Comparison of ENCODE assay signal across 8 cellular contexts in genomic region chr20:46767127-46767761, GRCh38. TPM values are rescaled to one million over a fixed set of nuclear protein-coding genes. Genes with fewer than 3 reads are reported as not detected.
A peak's percentile ranks its signal among the peaks of the same experiment; 100 is the strongest.
DNase-seq lines count a peak whose midpoint lies in the region; TF ChIP-seq lines count a peak whose summit lies in the region.

No MANE protein-coding gene starts in this region.

- H3K4me3 ChIP-seq in KMS-11 (IDR thresholded peaks at IDR 0.05; ENCODE audit: insufficient read depth, low read depth, low read length) (no peak overlapping the region), fibroblast of lung (replicated peaks in 1 of 4; ENCODE audit: control extremely low read depth in 1 of 4, insufficient read depth in 1 of 4, low read depth in 3 of 4, low read length in 4 of 4) (no peak overlapping the region), stomach (no peak overlapping the region), ovary (no peak overlapping the region)

- no peaks in the 10 kb centered on the region for H3K79me2 ChIP-seq in KMS-11 (ENCODE audit: insufficient read depth, low read depth)
- H3K79me2 ChIP-seq in fibroblast of lung (ENCODE audit: control insufficient read depth, insufficient read depth, low read length): no peaks in the 10 kb centered on the region

- WGBS in stomach, 5 donors: 65 to 72% (median 67%) methylated on average over 4 of the region's 4 CpGs
- 64 to 68% (median 64%) methylated on average over 4 of the region's 4 CpGs for WGBS in ovary, 3 donors

- H3K27ac ChIP-seq in KMS-11 (no peak overlapping the region), fibroblast of lung (ENCODE audit: insufficient read depth, low read length) (no peak overlapping the region), stomach (no peak overlapping the region), ovary (no peak overlapping the region)

- TF ChIP-seq CTCF in KMS-11 (conservative IDR thresholded peaks at IDR 0.05; ENCODE audit: low read depth, low read length) (peak; percentile 92), fibroblast of lung (conservative IDR thresholded peaks at IDR 0.05 in 1 of 2, IDR thresholded peaks at IDR 0.05 in 1 of 2; ENCODE audit: low read depth in 1 of 2, low read length in 2 of 2) (peak; percentile 46 to 64), stomach (IDR thresholded peaks at IDR 0.05) (peak in 4 of 7 experiments; percentile 36 to 59 (median 49)), ovary (IDR thresholded peaks at IDR 0.05) (no peak)

- H2AFZ ChIP-seq in KMS-11 (ENCODE audit: low read depth): no peak overlapping the region
- no peak overlapping the region for H2AFZ ChIP-seq in fibroblast of lung (ENCODE audit: low read length)

- TF ChIP-seq POLR2A in stomach (IDR thresholded peaks at IDR 0.05): no peak
- no peak for TF ChIP-seq POLR2A in ovary (IDR thresholded peaks at IDR 0.05)

- H3K9me3 ChIP-seq in fibroblast of lung (ENCODE audit: control insufficient read depth, insufficient read depth, low read depth, low read length) (no peaks in the 10 kb centered on the region), stomach (no peaks in the 10 kb centered on the region), ovary (no peaks in the 10 kb centered on the region)

- no peaks in the 10 kb centered on the region for H4K20me1 ChIP-seq in KMS-11 (ENCODE audit: insufficient read depth)
- no peaks in the 10 kb centered on the region for H4K20me1 ChIP-seq in fibroblast of lung (ENCODE audit: control insufficient read depth, extremely low read depth, insufficient read depth, low read length)

- H3K36me3 ChIP-seq in KMS-11 (ENCODE audit: insufficient read depth) (no peaks in the 10 kb centered on the region), fibroblast of lung (ENCODE audit: control insufficient read depth, insufficient read depth, low read length) (no peaks in the 10 kb centered on the region), stomach (no peaks in the 10 kb centered on the region), ovary (no peaks in the 10 kb centered on the region)

- H3K9ac ChIP-seq in KMS-11 (no peak overlapping the region), fibroblast of lung (ENCODE audit: insufficient read depth, low read length) (no peak overlapping the region)

- intact Hi-C loops in stomach (cut with DNase I; ENCODE audit: low total_unique reads) (no loop called here), ovary (cut with DNase I) (no loop called here)

- H3K4me1 ChIP-seq in KMS-11 (ENCODE audit: low read depth, poor library complexity, severe bottlenecking) (no peaks in the 10 kb centered on the region), fibroblast of lung (ENCODE audit: control insufficient read depth, extremely low read depth, insufficient read depth, low read length) (no peaks in the 10 kb centered on the region), stomach (no peaks in the 10 kb centered on the region), ovary (ENCODE audit: insufficient read depth) (no peaks in the 10 kb centered on the region)

- TF ChIP-seq EP300 in stomach (IDR thresholded peaks at IDR 0.05): no peak
- TF ChIP-seq EP300 in ovary (IDR thresholded peaks at IDR 0.05): no peak

- H3K27me3 ChIP-seq in KMS-11 (ENCODE audit: insufficient read depth, low read depth) (no peaks in the 10 kb centered on the region), fibroblast of lung (ENCODE audit: control insufficient read depth, insufficient read depth, low read length) (no peaks in the 10 kb centered on the region), stomach (peaks cover 0 to 34% (median 0%) of the 10 kb centered on the region in 3 donors), ovary (no peaks in the 10 kb centered on the region)

- no peak overlapping the region for H3K4me2 ChIP-seq in KMS-11
- no peak overlapping the region for H3K4me2 ChIP-seq in fibroblast of lung (ENCODE audit: extremely low read depth, insufficient read depth, low read length)

- DNase-seq in SKM-1 treated with dmso at 0.1 percent for 144 hours (lab: John Stamatoyannopoulos, UW; ENCODE audit: unreplicated experiment): peak; percentile 13
- no peak for DNase-seq in SKM-1 (lab: John Stamatoyannopoulos, UW; ENCODE audit: unreplicated experiment)
- peak; percentile 59 for DNase-seq in RPMI8226
- peak; percentile 13 to 40 for DNase-seq in fibroblast of lung (ENCODE audit: low read depth in 2 of 2)
- DNase-seq in stomach: peak; percentile 50
- DNase-seq in central memory CD4-positive, alpha-beta T cell: no peak
- DNase-seq in ovary: no peak

RNA-seq across cellular contexts. Expression of gene SLC2A10, which starts 57.8 kb away (rescaled TPM):
- total RNA-seq in fibroblast of lung: 42.1 and 47.2 TPM in 2 replicates
- 20.4 and 35.3 TPM in 2 replicates for polyA plus RNA-seq in fibroblast of lung
- 15.9 and 24.3 TPM in 2 replicates for polyA plus RNA-seq in fibroblast of lung (2012)
- 28.0 and 51.5 TPM in 2 replicates for polyA minus RNA-seq in fibroblast of lung (ENCODE audit: low replicate concordance)
- 10 to 100 TPM; 13.4 to 66.1 (median 35.0) TPM for total RNA-seq in stomach
- 10 to 100 TPM in 2 of 3 donors, 1 to 10 TPM in 1; 8.5 to 13.3 (median 10.5) TPM for polyA plus RNA-seq in stomach
- total RNA-seq in ovary: 10 to 100 TPM in 5 of 7 donors, 1 to 10 TPM in 2; 7.3 to 27.7 (median 15.1) TPM
- polyA plus RNA-seq in ovary: 10 to 100 TPM; 11.0 to 18.4 TPM

Comparison
In these comparisons a context has a peak if more than half of its experiments do, and no peak if none do; other contexts are left out.
1. DNase-seq: peak in SKM-1 treated with dmso at 0.1 percent for 144 hours (single experiment), RPMI8226 (single experiment), fibroblast of lung (2 of 2) and stomach (single experiment); none in SKM-1 (single experiment), central memory CD4-positive, alpha-beta T cell (single experiment) and ovary (0 of 5).
2. CTCF ChIP-seq: peak in KMS-11 (single experiment), fibroblast of lung (2 of 2) and stomach (4 of 7); none in ovary (0 of 3).